Comparison of ENCODE assay signal across 10 cellular contexts in genomic region chr22:43345761-43346261, GRCh38. TPM values are rescaled to one million over a fixed set of nuclear protein-coding genes. Genes with fewer than 3 reads are reported as not detected.
DNase-seq lines count a peak whose midpoint lies in the region; ATAC-seq and TF ChIP-seq lines count a peak whose summit lies in the region.
"Had no signal": no experiment of that assay in that cellular context is flagged by ENCODE, and none has a peak within 500 bp of the region (broad histone marks: within the 10 kb centered on the region; RNA-seq: fewer than 3 reads in every experiment).

No MANE protein-coding gene starts in this region.

- peaks cover 10% of the 10 kb centered on the region for H3K36me3 Mint-ChIP-seq in endothelial cell (ENCODE audit: low read depth, unreplicated experiment)

- TF ChIP-seq CTCF in GM12864 (IDR thresholded peaks at IDR 0.05; ENCODE audit: low read depth, low read length, missing control alignments) (no peak), endothelial cell (IDR thresholded peaks at IDR 0.05; ENCODE audit: unreplicated experiment) (no peak)

- H3K27ac Mint-ChIP-seq in endothelial cell (ENCODE audit: unreplicated experiment), result peak overlapping the region; percentile 30

- peaks cover 14% of the 10 kb centered on the region for H3K4me1 Mint-ChIP-seq in endothelial cell (ENCODE audit: unreplicated experiment)

- ATAC-seq in HG02798 (IDR thresholded peaks at IDR 0.05; ENCODE audit: poor library complexity, unreplicated experiment) (no peak), HG03196 (IDR thresholded peaks at IDR 0.05; ENCODE audit: unreplicated experiment) (no peak)

- H3K27me3 Mint-ChIP-seq in endothelial cell (ENCODE audit: unreplicated experiment), result peaks cover 12% of the 10 kb centered on the region

- DNase-seq in AML-193 (lab: John Stamatoyannopoulos, UW), result peak; percentile 87 to 91
- DNase-seq in GM12864 (ENCODE audit: low read depth), result peak; percentile 29
- peak; percentile 36 to 59 for DNase-seq in NOMO-1 (lab: John Stamatoyannopoulos, UW; ENCODE audit: unreplicated experiment in 2 of 2)
- no peak for DNase-seq in endothelial cell (ENCODE audit: low spot score)
- DNase-seq in NCI-H2227 treated with DMSO at 0.1 percent for 48 hours (lab: John Stamatoyannopoulos, UW), result no peak
- no peak for DNase-seq in stimulated activated CD4-positive, alpha-beta T cell treated with anti-CD3 and anti-CD28 coated beads, Interleukin-4, amount 100 ng/mL, for 1 hour
- DNase-seq: activated gamma-delta T cell had no signal

- H3K9me3 Mint-ChIP-seq in endothelial cell (ENCODE audit: unreplicated experiment), result no peaks in the 10 kb centered on the region

- no peak overlapping the region for H3K4me3 ChIP-seq in GM12864 (ENCODE audit: low read depth, low read length)

- no peak overlapping the region for H3K4me3 Mint-ChIP-seq in endothelial cell (ENCODE audit: unreplicated experiment)

RNA-seq across cellular contexts. Expression of gene SCUBE1, which starts 2.6 kb away (rescaled TPM):
- total RNA-seq in endothelial cell (ENCODE audit: unreplicated experiment), result 54.7 TPM
- total RNA-seq: pulmonary artery endothelial cell had no signal

Comparison
In these comparisons a context has a peak if more than half of its experiments do, and no peak if none do; other contexts are left out.
1. DNase-seq: peak in AML-193 (2 of 2), GM12864 (single experiment) and NOMO-1 (2 of 2); none in endothelial cell (single experiment), NCI-H2227 treated with DMSO at 0.1 percent for 48 hours (single experiment) and stimulated activated CD4-positive, alpha-beta T cell treated with anti-CD3 and anti-CD28 coated beads, Interleukin-4, amount 100 ng/mL, for 1 hour (single experiment).